In the genomic region with DNA sequence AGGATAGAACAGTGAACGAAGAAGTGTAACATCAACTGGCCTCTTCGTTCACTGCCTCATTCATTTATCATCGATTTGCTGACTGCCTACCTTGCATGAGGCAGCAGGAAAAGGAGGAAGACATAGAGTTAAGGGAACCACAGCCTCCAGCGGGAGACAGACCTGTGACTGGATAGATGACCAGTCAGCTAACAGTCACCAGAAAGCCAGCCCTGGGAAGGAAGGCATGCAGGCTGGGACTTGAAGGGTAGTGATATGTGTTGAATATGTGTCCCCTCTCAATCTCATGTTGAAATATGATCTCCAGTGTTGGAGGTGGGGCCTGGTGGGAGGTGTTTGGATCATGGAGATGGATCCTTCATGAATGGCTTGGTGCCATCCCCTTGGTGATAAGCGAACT, we compare ENCODE assay signal across 24 cellular contexts.
"Had no signal": no experiment of that assay in that cellular context is flagged by ENCODE, and none has a peak within 500 bp of the region (broad histone marks: within the 10 kb centered on the region; RNA-seq: fewer than 3 reads in every experiment).

No MANE protein-coding gene starts in this region.

- H3K36me3 ChIP-seq: brain microvascular endothelial cell, gastrocnemius medialis, uterus had no signal

- H3K36me3 Mint-ChIP-seq: activated naive CD4-positive, alpha-beta T cell treated with anti-CD3 and anti-CD28 coated beads, Interleukin-2, amount 50 U/mL, for 24 hours; naive thymus-derived CD8-positive, alpha-beta T cell had no signal

- FAIRE-seq: colon, islet of Langerhans had no signal

- H3K4me1 Mint-ChIP-seq: activated naive CD4-positive, alpha-beta T cell treated with anti-CD3 and anti-CD28 coated beads, Interleukin-2, amount 50 U/mL, for 24 hours; central memory CD8-positive, alpha-beta T cell; stimulated activated naive CD8-positive, alpha-beta T cell treated with anti-CD3 and anti-CD28 coated beads, Interleukin-15, amount 100 ng/mL, for 72 hours had no signal

- H3K27ac Mint-ChIP-seq: activated CD8-positive, alpha-beta T cell treated with anti-CD3 and anti-CD28 coated beads, Interleukin-2, amount 10 ng/mL, durations not matched to agents 7 days and 5 days; activated naive CD4-positive, alpha-beta T cell treated with anti-CD3 and anti-CD28 coated beads, Interleukin-2, amount 50 U/mL, for 24 hours; mesothelial cell of epicardium; naive thymus-derived CD8-positive, alpha-beta T cell; progenitor cell of endocrine pancreas; stimulated activated naive CD8-positive, alpha-beta T cell treated with anti-CD3 and anti-CD28 coated beads, Interleukin-15, amount 100 ng/mL, for 72 hours had no signal

- H3K9me3 ChIP-seq: esophagus muscularis mucosa, gastrocnemius medialis, tibial nerve, uterus had no signal

- H3K4me3 Mint-ChIP-seq: activated CD8-positive, alpha-beta T cell treated with anti-CD3 and anti-CD28 coated beads, Interleukin-2, amount 10 ng/mL, durations not matched to agents 7 days and 5 days; activated naive CD4-positive, alpha-beta T cell treated with anti-CD3 and anti-CD28 coated beads, Interleukin-2, amount 50 U/mL, for 24 hours; central memory CD8-positive, alpha-beta T cell; mesothelial cell of epicardium; naive thymus-derived CD8-positive, alpha-beta T cell; stimulated activated naive CD8-positive, alpha-beta T cell treated with anti-CD3 and anti-CD28 coated beads, Interleukin-15, amount 100 ng/mL, for 72 hours had no signal

- H3K27me3 Mint-ChIP-seq: activated naive CD4-positive, alpha-beta T cell treated with anti-CD3 and anti-CD28 coated beads, Interleukin-2, amount 50 U/mL, for 24 hours; central memory CD8-positive, alpha-beta T cell; naive thymus-derived CD8-positive, alpha-beta T cell; progenitor cell of endocrine pancreas; stimulated activated naive CD8-positive, alpha-beta T cell treated with anti-CD3 and anti-CD28 coated beads, Interleukin-15, amount 100 ng/mL, for 72 hours had no signal

- H3K9me3 Mint-ChIP-seq: activated naive CD4-positive, alpha-beta T cell treated with anti-CD3 and anti-CD28 coated beads, Interleukin-2, amount 50 U/mL, for 24 hours; central memory CD8-positive, alpha-beta T cell; mesothelial cell of epicardium; stimulated activated naive CD8-positive, alpha-beta T cell treated with anti-CD3 and anti-CD28 coated beads, Interleukin-15, amount 100 ng/mL, for 72 hours had no signal

- H3K4me3 ChIP-seq: esophagus muscularis mucosa, gastrocnemius medialis, lung, tibial nerve, uterus had no signal

- H3K4me1 ChIP-seq: uterus had no signal

- H3K27me3 ChIP-seq: brain microvascular endothelial cell, esophagus muscularis mucosa, gastrocnemius medialis, tibial nerve, uterus had no signal

- ATAC-seq: activated CD8-positive, alpha-beta T cell treated with anti-CD3 and anti-CD28 coated beads, Interleukin-2, amount 10 ng/mL, durations not matched to agents 7 days and 5 days; gastrocnemius medialis; left colon; naive thymus-derived CD8-positive, alpha-beta T cell; stimulated activated naive CD8-positive, alpha-beta T cell treated with anti-CD3 and anti-CD28 coated beads, Interleukin-15, amount 100 ng/mL, for 72 hours had no signal

- H3K27ac ChIP-seq: brain microvascular endothelial cell, esophagus muscularis mucosa, gastrocnemius medialis, tibial nerve, uterus, VCaP had no signal

- DNase-seq: activated CD4-positive, alpha-beta T cell treated with anti-CD3 and anti-CD28 coated beads for 1 hour; activated CD4-positive, alpha-beta T cell treated with anti-CD3 and anti-CD28 coated beads, Interleukin-2, amount 50 U/mL, for 1 hour; activated CD8-positive, alpha-beta T cell treated with anti-CD3 and anti-CD28 coated beads, Interleukin-2, amount 10 ng/mL, durations not matched to agents 7 days and 5 days; activated gamma-delta T cell treated with Interleukin-2 at 50 U/mL for 16 hours; anterior cingulate cortex; brain microvascular endothelial cell; effector memory CD4-positive, alpha-beta T cell; gastrocnemius medialis; hypothalamus; left colon; naive thymus-derived CD8-positive, alpha-beta T cell; stimulated activated CD4-positive, alpha-beta T cell treated with anti-CD3 and anti-CD28 coated beads, Interleukin-1b, Interleukin-23, amount 100 ng/mL, for 48 hours; stimulated activated naive CD8-positive, alpha-beta T cell treated with anti-CD3 and anti-CD28 coated beads, Interleukin-15, amount 100 ng/mL, for 72 hours; uterus had no signal
